In genomic region chr20:32563311-32564272, GRCh38 we compare ENCODE assay signal across 1 cellular context.
A peak's percentile ranks its signal among the peaks of the same experiment; 100 is the strongest.
TF ChIP-seq lines count a peak whose summit lies in the region.

No MANE protein-coding gene starts in this region.

TF ChIP-seq in K562, 482 proteins besides CTCF, POLR2A, EP300 and RAD21 (continued from another document):
- TF ChIP-seq PTBP1 (IDR thresholded peaks at IDR 0.05; ENCODE audit: low read depth, low read length) (0 out of 2 replicates have a peak, but pooled peaks have one; percentile 52), CBX3 (IDR thresholded peaks at IDR 0.05; ENCODE audit: borderline replicate concordance in 1 of 2, low read length in 2 of 2) (peak in 1 of 2 experiments; percentile 26; a peak in 1 of 3 replicates), POLR2G (IDR thresholded peaks at IDR 0.05; ENCODE audit: low read depth, low read length) (0 out of 2 replicates have a peak, but pooled peaks have one; percentile 24), BCOR (IDR thresholded peaks at IDR 0.05) (peak; percentile 97), ATF7 (IDR thresholded peaks at IDR 0.05) (no peak), HDAC2 (IDR thresholded peaks at IDR 0.05) (peak; percentile 78), ZNF764 (CRISPR knock-in tag; IDR thresholded peaks at IDR 0.05; ENCODE audit: low read depth) (no peak), ZNF3 (CRISPR knock-in tag; IDR thresholded peaks at IDR 0.05) (no peak), CBX1 (IDR thresholded peaks at IDR 0.05; ENCODE audit: low read depth) (peak; percentile 71; the same call in 1 of the 2 replicates), TGIF2 (CRISPR knock-in tag; IDR thresholded peaks at IDR 0.05) (no peak), NCOA6 (IDR thresholded peaks at IDR 0.05) (no peak), KDM1A (IDR thresholded peaks at IDR 0.05) (peak; percentile 79 to 86), BRD4 (IDR thresholded peaks at IDR 0.05) (no peak), ZFP36 (IDR thresholded peaks at IDR 0.05; ENCODE audit: low read depth, low read length, partially characterized antibody) (peak; percentile 68), TAF7 (tag; IDR thresholded peaks at IDR 0.05) (no peak), FOXA1 (IDR thresholded peaks at IDR 0.05; ENCODE audit: borderline replicate concordance) (no peak)
- TF ChIP-seq, protein P1, sequence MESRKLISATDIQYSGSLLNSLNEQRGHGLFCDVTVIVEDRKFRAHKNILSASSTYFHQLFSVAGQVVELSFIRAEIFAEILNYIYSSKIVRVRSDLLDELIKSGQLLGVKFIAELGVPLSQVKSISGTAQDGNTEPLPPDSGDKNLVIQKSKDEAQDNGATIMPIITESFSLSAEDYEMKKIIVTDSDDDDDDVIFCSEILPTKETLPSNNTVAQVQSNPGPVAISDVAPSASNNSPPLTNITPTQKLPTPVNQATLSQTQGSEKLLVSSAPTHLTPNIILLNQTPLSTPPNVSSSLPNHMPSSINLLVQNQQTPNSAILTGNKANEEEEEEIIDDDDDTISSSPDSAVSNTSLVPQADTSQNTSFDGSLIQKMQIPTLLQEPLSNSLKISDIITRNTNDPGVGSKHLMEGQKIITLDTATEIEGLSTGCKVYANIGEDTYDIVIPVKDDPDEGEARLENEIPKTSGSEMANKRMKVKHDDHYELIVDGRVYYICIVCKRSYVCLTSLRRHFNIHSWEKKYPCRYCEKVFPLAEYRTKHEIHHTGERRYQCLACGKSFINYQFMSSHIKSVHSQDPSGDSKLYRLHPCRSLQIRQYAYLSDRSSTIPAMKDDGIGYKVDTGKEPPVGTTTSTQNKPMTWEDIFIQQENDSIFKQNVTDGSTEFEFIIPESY (CRISPR knock-in tag; IDR thresholded peaks at IDR 0.05) = peak; percentile 94
